In genomic region chr7:4856336-4857056, GRCh38 we compare ENCODE assay signal across 1 cellular context.
TF ChIP-seq lines count a peak whose summit lies in the region.

No MANE protein-coding gene starts in this region.

TF ChIP-seq in HepG2, 621 proteins besides CTCF, POLR2A, EP300 and RAD21:
- TF ChIP-seq ETV5 (CRISPR knock-in tag; IDR thresholded peaks at IDR 0.05; ENCODE audit: borderline replicate concordance) (peak; percentile 15; the same call in 1 of the 2 replicates), ARID5B (CRISPR knock-in tag; IDR thresholded peaks at IDR 0.05) (0 out of 2 replicates have a peak, but pooled peaks have one; percentile 15), RARA (CRISPR knock-in tag; IDR thresholded peaks at IDR 0.05) (0 out of 2 replicates have a peak, but pooled peaks have one; percentile 17), SOX13 (IDR thresholded peaks at IDR 0.05) (no peak), SOX13 (CRISPR knock-in tag; conservative IDR thresholded peaks at IDR 0.05 in 1 of 2, IDR thresholded peaks at IDR 0.05 in 1 of 2) (peak in 1 of 2 experiments; percentile 43; a peak in 1 of 4 replicates), SAFB2 (CRISPR knock-in tag; IDR thresholded peaks at IDR 0.05; ENCODE audit: borderline replicate concordance, low read depth) (no peak), TCF7 (IDR thresholded peaks at IDR 0.05; ENCODE audit: low read depth) (peak; percentile 51; the same call in 1 of the 2 replicates), PBX3 (CRISPR knock-in tag; IDR thresholded peaks at IDR 0.05; ENCODE audit: borderline replicate concordance) (no peak), PAXIP1 (CRISPR knock-in tag; conservative IDR thresholded peaks at IDR 0.05) (0 out of 2 replicates have a peak, but pooled peaks have one; percentile 15), SOX5 (CRISPR knock-in tag; IDR thresholded peaks at IDR 0.05; ENCODE audit: borderline replicate concordance) (peak; percentile 83; the same call in 1 of the 2 replicates), ZNF496 (CRISPR knock-in tag; IDR thresholded peaks at IDR 0.05; ENCODE audit: insufficient replicate concordance) (no peak), BHLHE40 (IDR thresholded peaks at IDR 0.05; ENCODE audit: low read length) (no peak), SAP130 (CRISPR knock-in tag; IDR thresholded peaks at IDR 0.05; ENCODE audit: low read depth) (peak; percentile 30; the same call in 1 of the 2 replicates), ARHGAP35 (CRISPR knock-in tag; IDR thresholded peaks at IDR 0.05; ENCODE audit: borderline replicate concordance) (no peak)
